ENCODE assay signal across 16 cellular contexts in genomic region chr6:151661928-151662327, GRCh38.
DNase-seq lines count a peak whose midpoint lies in the region; ATAC-seq, FAIRE-seq and TF ChIP-seq lines count a peak whose summit lies in the region.
"Had no signal": no experiment of that assay in that cellular context is flagged by ENCODE, and none has a peak within 500 bp of the region (broad histone marks: within the 10 kb centered on the region; RNA-seq: fewer than 3 reads in every experiment).

No MANE protein-coding gene starts in this region.

- H3K4me3 ChIP-seq in HepG2 (replicated peaks in 1 of 3; ENCODE audit: insufficient read depth in 1 of 3, low read depth in 2 of 3, low read length in 3 of 3) (no peak overlapping the region), right lobe of liver (no peak overlapping the region), heart left ventricle (no peak overlapping the region)
- H3K4me3 ChIP-seq: ascending aorta had no signal

- no peak overlapping the region for H2AFZ ChIP-seq in HepG2 (ENCODE audit: low read length)
- H2AFZ ChIP-seq: parathyroid adenoma had no signal

- no peak overlapping the region for H3K27ac Mint-ChIP-seq in endothelial cell (ENCODE audit: unreplicated experiment)
- no peak overlapping the region for H3K27ac Mint-ChIP-seq in activated naive CD4-positive, alpha-beta T cell treated with anti-CD3 and anti-CD28 coated beads for 36 hours

- POLR2A ChIA-PET in HepG2 (lab: Yijun Ruan, JAX), result no interaction called here

- no peaks in the 10 kb centered on the region for H3K9me3 Mint-ChIP-seq in endothelial cell (ENCODE audit: unreplicated experiment)
- no peaks in the 10 kb centered on the region for H3K9me3 Mint-ChIP-seq in activated naive CD4-positive, alpha-beta T cell treated with anti-CD3 and anti-CD28 coated beads for 36 hours
- H3K9me3 Mint-ChIP-seq: activated T-cell treated with anti-CD3 and anti-CD28 coated beads, Interleukin-2, amount 50 U/mL, for 4 hours had no signal

- CTCF ChIA-PET in HepG2 (lab: Yijun Ruan, JAX; ENCODE audit: low intra/inter-chr PET ratio, low total read pairs), result no interaction called here
- CTCF ChIA-PET in activated naive CD4-positive, alpha-beta T cell treated with anti-CD3 and anti-CD28 coated beads for 36 hours (lab: Charles Lee), result interaction anchor here (1.2 kb wide), 1 partner anchor 13 kb away, joined by 4 read pairs; no protein-coding TSS in a partner anchor

- no peaks in the 10 kb centered on the region for H3K36me3 ChIP-seq in HepG2 (replicated peaks in 1 of 2; ENCODE audit: control insufficient read depth in 1 of 2, insufficient read depth in 2 of 2, low read length in 2 of 2)
- no peaks in the 10 kb centered on the region for H3K36me3 ChIP-seq in right lobe of liver
- H3K36me3 ChIP-seq in heart left ventricle, result no peaks in the 10 kb centered on the region
- H3K36me3 ChIP-seq: ascending aorta had no signal

- intact Hi-C loops in HepG2 (cut with micrococcal nuclease; ENCODE audit: unreplicated experiment), result no loop called here
- intact Hi-C loops in right lobe of liver (cut with DNase I), result no loop called here
- intact Hi-C loops in activated naive CD4-positive, alpha-beta T cell treated with anti-CD3 and anti-CD28 coated beads for 36 hours (cut with micrococcal nuclease), result no loop called here
- intact Hi-C loops in heart left ventricle (cut with DNase I), result no loop called here

- H4K20me1 ChIP-seq in HepG2 (ENCODE audit: insufficient read depth, low read length), result no peaks in the 10 kb centered on the region

- 66% methylated on average over 4 of the region's 4 CpGs for WGBS in HepG2 (ENCODE audit: low lambda C conversion rate)
- WGBS in right lobe of liver (ENCODE audit: insufficient coverage, low coverage, low lambda C conversion rate, missing lambda C conversion rate), result 39% methylated on average over 4 of the region's 4 CpGs
- 29 to 48% (median 40%) methylated on average over 4 of the region's 4 CpGs for WGBS in heart left ventricle, 4 donors

- TF ChIP-seq CTCF in HepG2 (CRISPR knock-in tag; IDR thresholded peaks at IDR 0.05), result no peak
- TF ChIP-seq CTCF in right lobe of liver (IDR thresholded peaks at IDR 0.05), result peak in 1 of 4 donors; percentile 19
- TF ChIP-seq CTCF in endothelial cell (IDR thresholded peaks at IDR 0.05; ENCODE audit: unreplicated experiment), result no peak
- no peak for TF ChIP-seq CTCF in heart left ventricle (IDR thresholded peaks at IDR 0.05)

- DNase-seq in HepG2 (ENCODE audit: low spot score) (no peak), right lobe of liver (no peak), NCI-H82 (lab: John Stamatoyannopoulos, UW) (peak; percentile 56), endothelial cell (ENCODE audit: low spot score) (peak; percentile 18), RCC 7860 (ENCODE audit: low spot score) (no peak), heart left ventricle (no peak)
- DNase-seq in activated naive CD4-positive, alpha-beta T cell treated with anti-CD3 and anti-CD28 coated beads for 36 hours, result no peak
- DNase-seq: activated CD4-positive, CD25-positive, alpha-beta regulatory T cell treated with anti-CD3 and anti-CD28 coated beads, Interleukin-2, amount 50 U/mL, for 72 hours; activated T-cell treated with anti-CD3 and anti-CD28 coated beads, Interleukin-2, amount 50 U/mL, for 4 hours; DMS 273 treated with DMSO at 0.1 percent for 48 hours; hypothalamus; mesenchymal stem cell; NCI-H1417 had no signal

- no peaks in the 10 kb centered on the region for H3K4me1 Mint-ChIP-seq in endothelial cell (ENCODE audit: unreplicated experiment)
- no peaks in the 10 kb centered on the region for H3K4me1 Mint-ChIP-seq in activated naive CD4-positive, alpha-beta T cell treated with anti-CD3 and anti-CD28 coated beads for 36 hours (ENCODE audit: low read depth)

- H3K27me3 Mint-ChIP-seq in endothelial cell (ENCODE audit: unreplicated experiment), result no peaks in the 10 kb centered on the region
- H3K27me3 Mint-ChIP-seq in activated naive CD4-positive, alpha-beta T cell treated with anti-CD3 and anti-CD28 coated beads for 36 hours (ENCODE audit: low read depth), result peaks cover 18% of the 10 kb centered on the region

- TF ChIP-seq POLR2A in HepG2 (IDR thresholded peaks at IDR 0.05; ENCODE audit: insufficient read depth in 1 of 2, low read depth in 2 of 2, low read length in 2 of 2), result no peak
- TF ChIP-seq POLR2A in right lobe of liver (IDR thresholded peaks at IDR 0.05), result no peak
- TF ChIP-seq POLR2A in heart left ventricle (IDR thresholded peaks at IDR 0.05), result no peak

- no peaks in the 10 kb centered on the region for H3K27me3 ChIP-seq in HepG2 (ENCODE audit: control insufficient read depth in 1 of 2, insufficient read depth in 2 of 2, low read length in 2 of 2)
- H3K27me3 ChIP-seq in right lobe of liver, result no peaks in the 10 kb centered on the region
- H3K27me3 ChIP-seq in heart left ventricle, result no peaks in the 10 kb centered on the region
- H3K27me3 ChIP-seq: ascending aorta had no signal

- TF ChIP-seq EP300 in HepG2 (IDR thresholded peaks at IDR 0.05; ENCODE audit: low read depth in 2 of 2, low read length in 2 of 2) (no peak), HepG2 (CRISPR knock-in tag; IDR thresholded peaks at IDR 0.05; ENCODE audit: borderline replicate concordance) (no peak)

- FAIRE-seq in HepG2 (lab: Jason Lieb, UNC), result no peak
- FAIRE-seq in RCC 7860 (lab: Jason Lieb, UNC), result no peak

- H3K27ac ChIP-seq in HepG2 (ENCODE audit: extremely low read length, insufficient read depth, low read length), result no peak overlapping the region
- H3K27ac ChIP-seq in right lobe of liver, result peak overlapping the region in 1 of 3 donors; percentile 5
- H3K27ac ChIP-seq in heart left ventricle, result no peak overlapping the region
- H3K27ac ChIP-seq: ascending aorta, parathyroid adenoma had no signal

- in situ Hi-C loops in HepG2 (cut with HindIII; ENCODE audit: extremely low pct_ligation_motif_present, low pct_unique_long_range_greater_than_20kb), result loop anchor here (10.0 kb wide), 1 partner anchor 603 kb away; no protein-coding TSS in a partner anchor

- H3K4me2 ChIP-seq in HepG2 (ENCODE audit: low read depth, low read length), result no peak overlapping the region

- TF ChIP-seq RAD21 in HepG2 (CRISPR knock-in tag; IDR thresholded peaks at IDR 0.05), result no peak

- H3K36me3 Mint-ChIP-seq in endothelial cell (ENCODE audit: low read depth, unreplicated experiment), result no peaks in the 10 kb centered on the region
- no peaks in the 10 kb centered on the region for H3K36me3 Mint-ChIP-seq in activated naive CD4-positive, alpha-beta T cell treated with anti-CD3 and anti-CD28 coated beads for 36 hours (ENCODE audit: low read depth)

- H3K4me1 ChIP-seq in HepG2 (ENCODE audit: insufficient read depth, low read length) (peaks cover 33% of the 10 kb centered on the region), right lobe of liver (peaks cover 0 to 73% (median 20%) of the 10 kb centered on the region in 4 donors), heart left ventricle (no peaks in the 10 kb centered on the region)
- H3K4me1 ChIP-seq: ascending aorta, parathyroid adenoma had no signal

- no TSS peak for BruUV-seq in HepG2 (replicated peaks; lab: Mats Ljungman, UMichigan)

- H3K79me2 ChIP-seq in HepG2 (ENCODE audit: insufficient read depth, low read length), result no peaks in the 10 kb centered on the region
- H3K79me2 ChIP-seq: parathyroid adenoma had no signal

- no peak for ATAC-seq in HepG2
- ATAC-seq in right lobe of liver, result no peak
- no peak for ATAC-seq in HG03520 (IDR thresholded peaks at IDR 0.05; ENCODE audit: unreplicated experiment)
- ATAC-seq in heart left ventricle, result no peak
- ATAC-seq: activated T-cell treated with anti-CD3 and anti-CD28 coated beads, Interleukin-2, amount 50 U/mL, for 4 hours had no signal

- no peak overlapping the region for H3K9ac ChIP-seq in HepG2 (ENCODE audit: insufficient read depth, low read depth, low read length)
- H3K9ac ChIP-seq: parathyroid adenoma had no signal

- no peak overlapping the region for H3K4me3 Mint-ChIP-seq in endothelial cell (ENCODE audit: unreplicated experiment)
- no peak overlapping the region for H3K4me3 Mint-ChIP-seq in activated naive CD4-positive, alpha-beta T cell treated with anti-CD3 and anti-CD28 coated beads for 36 hours
- H3K4me3 Mint-ChIP-seq: activated T-cell treated with anti-CD3 and anti-CD28 coated beads, Interleukin-2, amount 50 U/mL, for 4 hours had no signal

- H3K9me3 ChIP-seq in HepG2 (ENCODE audit: low read length) (no peaks in the 10 kb centered on the region), right lobe of liver (no peaks in the 10 kb centered on the region), heart left ventricle (no peaks in the 10 kb centered on the region)
- H3K9me3 ChIP-seq: ascending aorta had no signal

TF ChIP-seq in HepG2, 621 proteins besides CTCF, POLR2A, EP300 and RAD21:
- peak; percentile 2; the same call in 1 of the 2 replicates for TF ChIP-seq ZSCAN5A (CRISPR knock-in tag; IDR thresholded peaks at IDR 0.05; ENCODE audit: borderline replicate concordance)
- TF ChIP-seq SMC3 (IDR thresholded peaks at IDR 0.05; ENCODE audit: low read length), result peak; percentile 18; the same call in 1 of the 2 replicates
- TF ChIP-seq HIVEP1 (CRISPR knock-in tag; IDR thresholded peaks at IDR 0.05), result no peak
TF ChIP-seq in HepG2: peak in this region for 2.

Comparison
In these comparisons a context has a peak if more than half of its experiments do, and no peak if none do; other contexts are left out.
1. DNase-seq: peak in NCI-H82 (single experiment) and endothelial cell (single experiment); none in HepG2 (single experiment), right lobe of liver (0 of 3), RCC 7860 (single experiment), activated naive CD4-positive, alpha-beta T cell treated with anti-CD3 and anti-CD28 coated beads for 36 hours (single experiment) and heart left ventricle (0 of 5).